8 cellular contexts compared by ENCODE assay signal in the genomic region with DNA sequence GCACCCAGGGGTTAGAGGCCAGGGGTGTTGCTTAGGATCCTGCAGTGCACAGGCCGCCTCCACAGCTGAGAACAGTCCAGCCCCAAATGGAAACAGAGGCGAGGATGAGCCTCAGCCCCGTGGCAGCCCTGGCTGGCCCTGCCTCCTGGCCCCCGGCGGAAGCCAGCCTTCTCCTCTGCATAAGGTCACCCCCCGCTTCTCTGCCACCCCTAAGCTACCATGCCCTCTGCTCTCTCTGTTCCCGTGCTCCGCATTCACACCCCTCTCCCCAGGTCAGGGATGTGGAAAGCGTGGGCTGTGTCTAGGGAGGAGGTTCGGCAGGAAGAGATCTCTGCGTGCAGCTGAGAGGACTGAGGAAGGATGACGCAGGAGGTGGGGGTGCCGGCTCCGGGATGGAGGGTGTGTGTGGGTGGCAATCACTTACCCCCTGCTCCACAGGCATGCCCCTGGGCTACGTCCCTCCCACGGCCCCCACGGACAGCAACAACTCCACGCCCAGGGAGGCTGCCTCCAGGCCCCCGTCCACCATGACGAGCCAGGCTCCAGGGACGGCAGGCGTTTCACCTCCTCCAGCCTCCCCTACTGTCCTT. TPM values are rescaled to one million over a fixed set of nuclear protein-coding genes. Genes with fewer than 3 reads are reported as not detected.
DNase-seq lines count a peak whose midpoint lies in the region; ATAC-seq and TF ChIP-seq lines count a peak whose summit lies in the region.
"Had no signal": no experiment of that assay in that cellular context is flagged by ENCODE, and none has a peak within 500 bp of the region (broad histone marks: within the 10 kb centered on the region; RNA-seq: fewer than 3 reads in every experiment).

No MANE protein-coding gene starts in this region.

- intact Hi-C loops in head of caudate nucleus (cut with DNase I): no loop called here

- no peak for TF ChIP-seq POLR2A in suprapubic skin (IDR thresholded peaks at IDR 0.05)

- 33% methylated on average over 10 of the region's 22 CpGs for WGBS in suprapubic skin

- H3K36me3 ChIP-seq in SJCRH30 (no peaks in the 10 kb centered on the region), suprapubic skin (no peaks in the 10 kb centered on the region)

- no peaks in the 10 kb centered on the region for H3K27me3 ChIP-seq in SJCRH30
- peaks cover 21% of the 10 kb centered on the region for H3K27me3 ChIP-seq in suprapubic skin

- H3K4me3 Mint-ChIP-seq in endothelial cell (ENCODE audit: unreplicated experiment): no peak overlapping the region
- H3K4me3 Mint-ChIP-seq: IgD-negative memory B cell had no signal

- no peak overlapping the region for H3K27ac Mint-ChIP-seq in endothelial cell (ENCODE audit: unreplicated experiment)
- H3K27ac Mint-ChIP-seq: IgD-negative memory B cell had no signal

- H3K4me3 ChIP-seq in SJCRH30 (peak overlapping the region; percentile 28), suprapubic skin (peak overlapping the region; percentile 35)

- H3K9me3 ChIP-seq in SJCRH30 (replicated peaks) (no peaks in the 10 kb centered on the region), suprapubic skin (no peaks in the 10 kb centered on the region)

- TF ChIP-seq CTCF in suprapubic skin (IDR thresholded peaks at IDR 0.05) (no peak), endothelial cell (IDR thresholded peaks at IDR 0.05; ENCODE audit: unreplicated experiment) (no peak)

- H3K36me3 Mint-ChIP-seq in endothelial cell (ENCODE audit: low read depth, unreplicated experiment): peaks cover 1% of the 10 kb centered on the region
- H3K36me3 Mint-ChIP-seq: IgD-negative memory B cell had no signal

- TF ChIP-seq EP300 in suprapubic skin (IDR thresholded peaks at IDR 0.05): no peak

- ATAC-seq in HG03135 (IDR thresholded peaks at IDR 0.05; ENCODE audit: unreplicated experiment): no peak

- H3K27me3 Mint-ChIP-seq in endothelial cell (ENCODE audit: unreplicated experiment): no peaks in the 10 kb centered on the region

- peaks cover 33% of the 10 kb centered on the region for H3K4me1 ChIP-seq in SJCRH30
- H3K4me1 ChIP-seq in suprapubic skin: peaks cover 24% of the 10 kb centered on the region

- DNase-seq in SJCRH30 (no peak), head of caudate nucleus (peak in 40 of 42 donors; percentile 36 to 85 (median 70)), suprapubic skin (ENCODE audit: low spot score in 2 of 2) (peak in 1 of 2 donors; percentile 66), NCI-H2029 (lab: John Stamatoyannopoulos, UW) (no peak), endothelial cell (ENCODE audit: low spot score) (no peak)

- H3K27ac ChIP-seq in SJCRH30: no peak overlapping the region
- peak overlapping the region; percentile 40 for H3K27ac ChIP-seq in suprapubic skin
- H3K27ac ChIP-seq: VCaP had no signal

- no peaks in the 10 kb centered on the region for H3K9me3 Mint-ChIP-seq in endothelial cell (ENCODE audit: unreplicated experiment)
- H3K9me3 Mint-ChIP-seq: IgD-negative memory B cell had no signal

- H3K4me1 Mint-ChIP-seq in endothelial cell (ENCODE audit: unreplicated experiment): no peaks in the 10 kb centered on the region

RNA-seq across cellular contexts. Expression of a gene that starts 6.0 kb away (rescaled TPM):
- total RNA-seq in SJCRH30 (2014; rRNA removed; shearing (Covaris generic)): 3.1 and 3.8 TPM in 2 replicates
- total RNA-seq in suprapubic skin: 1 to 10 TPM in 2 of 4 donors, under 1 TPM in 2; 0.57 to 2.1 (median 1.0) TPM
- 0.95 TPM for total RNA-seq in endothelial cell (ENCODE audit: unreplicated experiment)

RNA-seq across cellular contexts. Expression of a gene that starts 9.3 kb away (rescaled TPM):
- total RNA-seq in SJCRH30 (2014; rRNA removed; shearing (Covaris generic)): 22.1 and 25.9 TPM in 2 replicates
- 1 to 10 TPM; 2.4 to 4.8 (median 4.0) TPM for total RNA-seq in suprapubic skin
- 37.7 TPM for total RNA-seq in endothelial cell (ENCODE audit: unreplicated experiment)

RNA-seq across cellular contexts. Expression of a gene that starts 17.9 kb away (rescaled TPM):
- total RNA-seq in SJCRH30 (2014; rRNA removed; shearing (Covaris generic)): 2.9 and 3.6 TPM in 2 replicates
- total RNA-seq in suprapubic skin (10 to 100 TPM; 17.3 to 22.9 (median 19.8) TPM), endothelial cell (ENCODE audit: unreplicated experiment) (8.7 TPM)

RNA-seq across cellular contexts. Expression of a gene that starts 29.7 kb away (rescaled TPM):
- not detected in 2 replicates for total RNA-seq in SJCRH30 (2014; rRNA removed; shearing (Covaris generic))
- not detected for total RNA-seq in suprapubic skin
- not detected for total RNA-seq in endothelial cell (ENCODE audit: unreplicated experiment)

RNA-seq across cellular contexts. Expression of a gene that starts 32.8 kb away (rescaled TPM):
- total RNA-seq in SJCRH30 (2014; rRNA removed; shearing (Covaris generic)): 63.2 and 70.8 TPM in 2 replicates
- total RNA-seq in suprapubic skin (10 to 100 TPM; 44.7 to 97.2 (median 87.5) TPM), endothelial cell (ENCODE audit: unreplicated experiment) (20.2 TPM)

Comparison
In these comparisons a context has a peak if more than half of its experiments do, and no peak if none do; other contexts are left out.
1. DNase-seq: peak in head of caudate nucleus (40 of 42); none in SJCRH30 (0 of 2), NCI-H2029 (single experiment) and endothelial cell (single experiment).